2 cellular contexts compared by ENCODE assay signal in the genomic region with DNA sequence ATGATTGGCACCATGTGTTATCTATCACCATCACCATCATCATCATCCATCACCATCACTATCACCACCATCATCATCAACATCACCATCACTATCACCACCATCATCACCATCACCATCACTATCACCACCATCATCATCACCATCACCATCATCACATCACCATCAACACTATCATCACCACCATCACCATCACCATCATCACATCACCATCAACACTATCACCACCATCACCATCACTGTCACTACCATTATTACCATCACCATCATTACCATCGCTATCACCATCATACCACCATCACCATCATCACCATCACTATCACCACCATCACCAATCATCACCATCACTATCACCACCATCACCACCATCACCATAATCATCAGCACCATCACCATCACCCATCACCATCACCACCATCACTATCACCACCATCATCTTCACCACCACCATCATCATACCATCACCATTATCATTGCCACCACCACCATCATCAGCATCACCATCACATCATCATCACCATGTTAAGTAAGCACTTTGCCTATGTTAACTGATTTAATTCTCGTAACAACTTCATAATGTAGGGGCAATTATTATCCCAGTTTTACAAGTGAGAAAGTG.
TF ChIP-seq lines count a peak whose summit lies in the region.

No MANE protein-coding gene starts in this region.

TF ChIP-seq in HEK293, 187 proteins besides CTCF, POLR2A, EP300 and RAD21 (continued from another document):
- TF ChIP-seq, protein P1, sequence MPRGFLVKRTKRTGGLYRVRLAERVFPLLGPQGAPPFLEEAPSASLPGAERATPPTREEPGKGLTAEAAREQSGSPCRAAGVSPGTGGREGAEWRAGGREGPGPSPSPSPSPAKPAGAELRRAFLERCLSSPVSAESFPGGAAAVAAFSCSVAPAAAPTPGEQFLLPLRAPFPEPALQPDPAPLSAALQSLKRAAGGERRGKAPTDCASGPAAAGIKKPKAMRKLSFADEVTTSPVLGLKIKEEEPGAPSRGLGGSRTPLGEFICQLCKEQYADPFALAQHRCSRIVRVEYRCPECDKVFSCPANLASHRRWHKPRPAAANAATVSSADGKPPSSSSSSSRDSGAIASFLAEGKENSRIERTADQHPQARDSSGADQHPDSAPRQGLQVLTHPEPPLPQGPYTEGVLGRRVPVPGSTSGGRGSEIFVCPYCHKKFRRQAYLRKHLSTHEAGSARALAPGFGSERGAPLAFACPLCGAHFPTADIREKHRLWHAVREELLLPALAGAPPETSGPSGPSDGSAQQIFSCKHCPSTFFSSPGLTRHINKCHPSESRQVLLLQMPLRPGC (tag by site-specific recombination; IDR thresholded peaks at IDR 0.05) = no peak
- TF ChIP-seq, protein P2, sequence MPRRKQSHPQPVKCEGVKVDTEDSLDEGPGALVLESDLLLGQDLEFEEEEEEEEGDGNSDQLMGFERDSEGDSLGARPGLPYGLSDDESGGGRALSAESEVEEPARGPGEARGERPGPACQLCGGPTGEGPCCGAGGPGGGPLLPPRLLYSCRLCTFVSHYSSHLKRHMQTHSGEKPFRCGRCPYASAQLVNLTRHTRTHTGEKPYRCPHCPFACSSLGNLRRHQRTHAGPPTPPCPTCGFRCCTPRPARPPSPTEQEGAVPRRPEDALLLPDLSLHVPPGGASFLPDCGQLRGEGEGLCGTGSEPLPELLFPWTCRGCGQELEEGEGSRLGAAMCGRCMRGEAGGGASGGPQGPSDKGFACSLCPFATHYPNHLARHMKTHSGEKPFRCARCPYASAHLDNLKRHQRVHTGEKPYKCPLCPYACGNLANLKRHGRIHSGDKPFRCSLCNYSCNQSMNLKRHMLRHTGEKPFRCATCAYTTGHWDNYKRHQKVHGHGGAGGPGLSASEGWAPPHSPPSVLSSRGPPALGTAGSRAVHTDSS (tag by site-specific recombination; IDR thresholded peaks at IDR 0.05) = peak; percentile 89
- TF ChIP-seq KLF9 (tag by site-specific recombination; IDR thresholded peaks at IDR 0.05; ENCODE audit: low read depth) = peak; percentile 27; the same call in 1 of the 2 replicates
- TF ChIP-seq ZBTB8A (tag by site-specific recombination; IDR thresholded peaks at IDR 0.05) = no peak
- TF ChIP-seq, protein P3, sequence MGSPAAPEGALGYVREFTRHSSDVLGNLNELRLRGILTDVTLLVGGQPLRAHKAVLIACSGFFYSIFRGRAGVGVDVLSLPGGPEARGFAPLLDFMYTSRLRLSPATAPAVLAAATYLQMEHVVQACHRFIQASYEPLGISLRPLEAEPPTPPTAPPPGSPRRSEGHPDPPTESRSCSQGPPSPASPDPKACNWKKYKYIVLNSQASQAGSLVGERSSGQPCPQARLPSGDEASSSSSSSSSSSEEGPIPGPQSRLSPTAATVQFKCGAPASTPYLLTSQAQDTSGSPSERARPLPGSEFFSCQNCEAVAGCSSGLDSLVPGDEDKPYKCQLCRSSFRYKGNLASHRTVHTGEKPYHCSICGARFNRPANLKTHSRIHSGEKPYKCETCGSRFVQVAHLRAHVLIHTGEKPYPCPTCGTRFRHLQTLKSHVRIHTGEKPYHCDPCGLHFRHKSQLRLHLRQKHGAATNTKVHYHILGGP (tag by site-specific recombination; IDR thresholded peaks at IDR 0.05) = no peak
- no peak for TF ChIP-seq SP2 (tag by site-specific recombination; IDR thresholded peaks at IDR 0.05)
- TF ChIP-seq ZNF133 (tag by site-specific recombination; IDR thresholded peaks at IDR 0.05) = no peak
- no peak for TF ChIP-seq BCL11A (tag by site-specific recombination; IDR thresholded peaks at IDR 0.05; ENCODE audit: low read depth)
- TF ChIP-seq, protein P4, sequence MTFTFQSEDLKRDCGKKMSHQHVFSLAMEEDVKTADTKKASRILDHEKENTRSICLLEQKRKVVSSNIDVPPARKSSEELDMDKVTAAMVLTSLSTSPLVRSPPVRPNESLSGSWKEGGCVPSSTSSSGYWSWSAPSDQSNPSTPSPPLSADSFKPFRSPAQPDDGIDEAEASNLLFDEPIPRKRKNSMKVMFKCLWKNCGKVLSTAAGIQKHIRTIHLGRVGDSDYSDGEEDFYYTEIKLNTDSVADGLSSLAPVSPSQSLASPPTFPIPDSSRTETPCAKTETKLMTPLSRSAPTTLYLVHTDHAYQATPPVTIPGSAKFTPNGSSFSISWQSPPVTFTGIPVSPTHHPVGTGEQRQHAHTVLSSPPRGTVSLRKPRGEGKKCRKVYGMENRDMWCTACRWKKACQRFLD (tag by site-specific recombination; IDR thresholded peaks at IDR 0.05) = no peak
- TF ChIP-seq, protein P5, sequence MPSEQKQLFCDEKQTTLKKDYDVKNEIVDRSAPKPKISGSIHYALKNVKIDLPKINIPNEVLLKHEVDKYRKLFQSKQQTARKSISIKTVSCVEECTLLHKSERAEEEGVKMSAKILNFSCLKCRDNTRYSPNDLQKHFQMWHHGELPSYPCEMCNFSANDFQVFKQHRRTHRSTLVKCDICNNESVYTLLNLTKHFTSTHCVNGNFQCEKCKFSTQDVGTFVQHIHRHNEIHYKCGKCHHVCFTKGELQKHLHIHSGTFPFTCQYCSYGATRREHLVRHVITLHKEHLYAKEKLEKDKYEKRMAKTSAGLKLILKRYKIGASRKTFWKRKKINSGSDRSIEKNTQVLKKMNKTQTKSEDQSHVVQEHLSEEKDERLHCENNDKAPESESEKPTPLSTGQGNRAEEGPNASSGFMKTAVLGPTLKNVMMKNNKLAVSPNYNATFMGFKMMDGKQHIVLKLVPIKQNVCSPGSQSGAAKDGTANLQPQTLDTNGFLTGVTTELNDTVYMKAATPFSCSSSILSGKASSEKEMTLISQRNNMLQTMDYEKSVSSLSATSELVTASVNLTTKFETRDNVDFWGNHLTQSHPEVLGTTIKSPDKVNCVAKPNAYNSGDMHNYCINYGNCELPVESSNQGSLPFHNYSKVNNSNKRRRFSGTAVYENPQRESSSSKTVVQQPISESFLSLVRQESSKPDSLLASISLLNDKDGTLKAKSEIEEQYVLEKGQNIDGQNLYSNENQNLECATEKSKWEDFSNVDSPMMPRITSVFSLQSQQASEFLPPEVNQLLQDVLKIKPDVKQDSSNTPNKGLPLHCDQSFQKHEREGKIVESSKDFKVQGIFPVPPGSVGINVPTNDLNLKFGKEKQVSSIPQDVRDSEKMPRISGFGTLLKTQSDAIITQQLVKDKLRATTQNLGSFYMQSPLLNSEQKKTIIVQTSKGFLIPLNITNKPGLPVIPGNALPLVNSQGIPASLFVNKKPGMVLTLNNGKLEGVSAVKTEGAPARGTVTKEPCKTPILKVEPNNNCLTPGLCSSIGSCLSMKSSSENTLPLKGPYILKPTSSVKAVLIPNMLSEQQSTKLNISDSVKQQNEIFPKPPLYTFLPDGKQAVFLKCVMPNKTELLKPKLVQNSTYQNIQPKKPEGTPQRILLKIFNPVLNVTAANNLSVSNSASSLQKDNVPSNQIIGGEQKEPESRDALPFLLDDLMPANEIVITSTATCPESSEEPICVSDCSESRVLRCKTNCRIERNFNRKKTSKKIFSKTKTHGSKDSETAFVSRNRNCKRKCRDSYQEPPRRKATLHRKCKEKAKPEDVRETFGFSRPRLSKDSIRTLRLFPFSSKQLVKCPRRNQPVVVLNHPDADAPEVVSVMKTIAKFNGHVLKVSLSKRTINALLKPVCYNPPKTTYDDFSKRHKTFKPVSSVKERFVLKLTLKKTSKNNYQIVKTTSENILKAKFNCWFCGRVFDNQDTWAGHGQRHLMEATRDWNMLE (tag by site-specific recombination; conservative IDR thresholded peaks at IDR 0.05; ENCODE audit: low read depth) = no peak
- TF ChIP-seq ZNF37A (tag by site-specific recombination; IDR thresholded peaks at IDR 0.05) = no peak
- TF ChIP-seq ZNF530 (tag by site-specific recombination; IDR thresholded peaks at IDR 0.05; ENCODE audit: low read depth) = no peak

TF ChIP-seq in K562, 482 proteins besides CTCF, POLR2A, EP300 and RAD21 (continued from another document):
- TF ChIP-seq, protein P6, sequence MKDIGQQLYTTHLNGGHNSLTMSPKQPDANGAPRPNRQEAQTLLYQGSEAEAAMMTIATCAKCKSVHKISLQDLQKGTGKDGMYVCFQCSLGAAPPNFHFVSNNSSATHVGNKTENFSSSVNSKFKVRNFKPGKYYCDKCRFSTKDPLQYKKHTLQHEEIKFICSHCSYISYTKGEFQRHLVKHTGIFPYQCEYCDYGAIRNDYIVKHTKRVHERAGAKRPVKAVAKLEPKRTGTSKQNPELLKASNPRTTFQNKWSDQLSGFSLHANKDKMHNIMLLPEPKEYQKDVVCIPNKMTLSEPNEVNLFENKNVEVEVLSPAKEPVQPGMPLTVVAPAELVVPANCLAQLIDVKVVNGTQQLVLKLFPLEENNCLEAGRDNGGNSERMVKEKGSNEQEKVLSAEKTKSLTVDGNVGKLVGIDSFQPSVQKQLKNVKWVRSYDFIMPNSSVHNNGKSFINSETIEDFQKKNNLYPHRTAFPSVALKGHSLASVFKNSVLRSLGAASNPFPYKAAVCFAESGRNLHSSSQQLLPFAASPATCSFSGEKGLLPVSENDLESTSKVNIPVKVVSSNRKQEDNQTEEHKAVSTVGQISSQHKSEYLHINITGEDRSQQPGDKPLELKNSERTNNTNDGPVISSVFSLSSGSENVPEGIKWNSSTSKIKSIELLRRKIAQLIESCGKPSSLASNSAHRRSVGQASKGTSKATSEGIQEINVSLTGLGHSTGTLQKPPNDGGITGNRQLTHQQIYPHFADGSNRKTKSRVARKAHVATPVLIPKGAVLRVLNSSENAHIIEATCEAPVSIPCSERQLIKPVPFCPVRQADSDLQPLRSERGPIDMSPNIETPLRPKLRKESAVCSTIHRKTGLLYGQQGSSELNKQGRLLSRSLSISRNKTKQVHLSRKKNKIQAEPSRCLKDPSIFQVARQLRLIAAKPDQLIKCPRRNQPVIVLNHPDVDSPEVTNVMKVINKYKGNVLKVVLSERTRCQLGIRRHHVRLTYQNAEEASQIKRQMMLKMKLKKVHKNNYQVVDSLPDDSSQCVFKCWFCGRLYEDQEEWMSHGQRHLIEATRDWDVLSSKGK (CRISPR knock-in tag; IDR thresholded peaks at IDR 0.05) = no peak
- no peak for TF ChIP-seq ADNP (tag; IDR thresholded peaks at IDR 0.05)
- TF ChIP-seq HDGF (IDR thresholded peaks at IDR 0.05) = 0 out of 2 replicates have a peak, but pooled peaks have one; percentile 28
- 0 out of 2 replicates have a peak, but pooled peaks have one; percentile 26 for TF ChIP-seq LARP7 (IDR thresholded peaks at IDR 0.05)
- TF ChIP-seq HDAC1 (IDR thresholded peaks at IDR 0.05) = 0 out of 4 replicates have a peak, but pooled peaks of 1 of the 2 experiments have one; percentile 39
- TF ChIP-seq, protein P7, sequence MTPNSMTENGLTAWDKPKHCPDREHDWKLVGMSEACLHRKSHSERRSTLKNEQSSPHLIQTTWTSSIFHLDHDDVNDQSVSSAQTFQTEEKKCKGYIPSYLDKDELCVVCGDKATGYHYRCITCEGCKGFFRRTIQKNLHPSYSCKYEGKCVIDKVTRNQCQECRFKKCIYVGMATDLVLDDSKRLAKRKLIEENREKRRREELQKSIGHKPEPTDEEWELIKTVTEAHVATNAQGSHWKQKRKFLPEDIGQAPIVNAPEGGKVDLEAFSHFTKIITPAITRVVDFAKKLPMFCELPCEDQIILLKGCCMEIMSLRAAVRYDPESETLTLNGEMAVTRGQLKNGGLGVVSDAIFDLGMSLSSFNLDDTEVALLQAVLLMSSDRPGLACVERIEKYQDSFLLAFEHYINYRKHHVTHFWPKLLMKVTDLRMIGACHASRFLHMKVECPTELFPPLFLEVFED (CRISPR knock-in tag; conservative IDR thresholded peaks at IDR 0.05) = 0 out of 2 replicates have a peak, but pooled peaks have one; percentile 25
- TF ChIP-seq ELF4 (CRISPR knock-in tag; IDR thresholded peaks at IDR 0.05) = peak; percentile 45; the same call in 1 of the 2 replicates
